ENCODE assay signal across 24 cellular contexts in genomic region chr18:10659000-10659399, GRCh38.
DNase-seq lines count a peak whose midpoint lies in the region; TF ChIP-seq lines count a peak whose summit lies in the region.
"Had no signal": no experiment of that assay in that cellular context is flagged by ENCODE, and none has a peak within 500 bp of the region (broad histone marks: within the 10 kb centered on the region; RNA-seq: fewer than 3 reads in every experiment).

No MANE protein-coding gene starts in this region.

- intact Hi-C loops in mammary epithelial cell (cut with micrococcal nuclease), result no loop called here

- no peak overlapping the region for H3K4me2 ChIP-seq in mammary epithelial cell (ENCODE audit: insufficient read depth, low read depth, low read length)
- no peak overlapping the region for H3K4me2 ChIP-seq in trophoblast cell (ENCODE audit: low read length)
- H3K4me2 ChIP-seq: BLaER1, PC-9 had no signal

- in situ Hi-C loops in mammary epithelial cell (cut with MboI; ENCODE audit: low sequenced_read_pairs in 2 of 2) (no loop called here), KBM-7 (cut with MboI; ENCODE audit: low pct_unique_long_range_greater_than_20kb, low sequenced_read_pairs) (no loop called here)

- no peak overlapping the region for H4K12ac ChIP-seq in trophoblast cell (ENCODE audit: low read depth, low read length)

- no peak overlapping the region for H3K23ac ChIP-seq in trophoblast cell (ENCODE audit: low read length)

- no peak for TF ChIP-seq CTCF in mammary epithelial cell (conservative IDR thresholded peaks at IDR 0.05 in 1 of 2, IDR thresholded peaks at IDR 0.05 in 1 of 2; ENCODE audit: extremely low read depth in 1 of 2, insufficient read depth in 1 of 2, low read depth in 1 of 2, low read length in 2 of 2)

- no peak overlapping the region for H2BK5ac ChIP-seq in trophoblast cell (ENCODE audit: low read depth, low read length, poor library complexity)

- no peak overlapping the region for H3K4ac ChIP-seq in trophoblast cell (ENCODE audit: low read depth, low read length)

- H3K4me1 ChIP-seq in mammary epithelial cell (ENCODE audit: insufficient read depth, low read length) (no peaks in the 10 kb centered on the region), trophoblast cell (ENCODE audit: control insufficient read depth in 1 of 2, insufficient read depth in 2 of 2, low read length in 2 of 2) (no peaks in the 10 kb centered on the region)
- H3K4me1 ChIP-seq: BLaER1, Caco-2 had no signal

- no peak overlapping the region for H2BK12ac ChIP-seq in trophoblast cell (ENCODE audit: low read length)

- H3K14ac ChIP-seq in trophoblast cell (ENCODE audit: low read length), result no peak overlapping the region

- H2AFZ ChIP-seq in mammary epithelial cell (ENCODE audit: low read depth, low read length), result no peak overlapping the region
- no peak overlapping the region for H2AFZ ChIP-seq in trophoblast cell (ENCODE audit: insufficient read depth, low read length, poor library complexity)
- H2AFZ ChIP-seq: PC-9 had no signal

- no peak overlapping the region for H4K8ac ChIP-seq in trophoblast cell (ENCODE audit: low read depth, low read length)

- H4K91ac ChIP-seq in trophoblast cell (ENCODE audit: low read depth, low read length), result no peak overlapping the region

- 55% methylated on average over 5 of the region's 5 CpGs for WGBS in mammary epithelial cell (ENCODE audit: low coverage, missing lambda C conversion rate)
- no CpG with 5 or more reads among the region's 5 CpGs for WGBS in trophoblast cell (ENCODE audit: extremely low coverage, insufficient coverage, insufficient read length)

- H3K36me3 ChIP-seq in mammary epithelial cell (ENCODE audit: insufficient read depth, low read length), result no peaks in the 10 kb centered on the region
- no peaks in the 10 kb centered on the region for H3K36me3 ChIP-seq in trophoblast cell (ENCODE audit: control insufficient read depth in 1 of 2, insufficient read depth in 2 of 2, low read length in 2 of 2)
- H3K36me3 ChIP-seq: BLaER1, MG63 had no signal

- H2BK120ac ChIP-seq in trophoblast cell (ENCODE audit: insufficient read depth, low read length, poor library complexity), result no peak overlapping the region

- H3K27me3 ChIP-seq in mammary epithelial cell (ENCODE audit: insufficient read depth, low read length) (no peaks in the 10 kb centered on the region), trophoblast cell (ENCODE audit: insufficient read depth, low read length) (no peaks in the 10 kb centered on the region)
- H3K27me3 ChIP-seq: BLaER1, MG63 had no signal

- no peaks in the 10 kb centered on the region for H4K20me1 ChIP-seq in mammary epithelial cell (ENCODE audit: insufficient read depth, low read length)
- H4K20me1 ChIP-seq: BLaER1 had no signal

- BruUV-seq in mammary epithelial cell (replicated peaks; lab: Mats Ljungman, UMichigan), result no TSS peak

- H3K27ac ChIP-seq in mammary epithelial cell (ENCODE audit: insufficient read depth, low read depth, low read length) (no peak overlapping the region), trophoblast cell (ENCODE audit: low read depth, low read length) (no peak overlapping the region), caudate nucleus (ENCODE audit: low read depth, low read length) (no peak overlapping the region)
- H3K27ac ChIP-seq: 22Rv1, BLaER1, PC-9, SK-N-MC had no signal

- H3K9me3 ChIP-seq in mammary epithelial cell (replicated peaks; ENCODE audit: insufficient read depth, low read length) (peaks cover 5% of the 10 kb centered on the region), trophoblast cell (ENCODE audit: insufficient read depth, low read depth, low read length) (no peaks in the 10 kb centered on the region)
- H3K9me3 ChIP-seq: BLaER1, Caco-2, MG63 had no signal

- no peaks in the 10 kb centered on the region for H3K79me2 ChIP-seq in mammary epithelial cell (ENCODE audit: insufficient read depth, low read length)
- no peaks in the 10 kb centered on the region for H3K79me2 ChIP-seq in trophoblast cell (ENCODE audit: control insufficient read depth, insufficient read depth, low read length, poor library complexity)

- no peaks in the 10 kb centered on the region for H3K79me1 ChIP-seq in trophoblast cell (ENCODE audit: low read length)

- dilution Hi-C loops in mammary epithelial cell (cut with HindIII; ENCODE audit: low sequenced_read_pairs), result no loop called here

- CTCF ChIA-PET in mammary epithelial cell (lab: Charles Lee; ENCODE audit: low non-redundant PET), result no interaction called here

- peak in 2 of 3 experiments; percentile 23 to 66 for DNase-seq in NCI-H1417 (lab: John Stamatoyannopoulos, UW)
- DNase-seq in NCI-H1417 treated with DMSO at 0.1 percent for 48 hours (lab: John Stamatoyannopoulos, UW), result no peak
- DNase-seq in M059J (ENCODE audit: low read depth), result peak; percentile 36
- DNase-seq in mammary epithelial cell, result peak; percentile 4
- DNase-seq in trophoblast cell, result peak; percentile 70 to 73
- no peak for DNase-seq in caudate nucleus (lab: John Stamatoyannopoulos, UW)
- no peak for DNase-seq in stimulated activated CD4-positive, alpha-beta T cell treated with anti-CD3 and anti-CD28 coated beads, Interleukin-4, amount 100 ng/mL, for 4 hours
- DNase-seq in KBM-7, result no peak
- DNase-seq: ACHN; Caco-2; CD4-positive, alpha-beta T cell; GOT3; IMR-90; MG63; NCI-H1436; NCI-H2029 treated with DMSO at 0.1 percent for 48 hours; NCI-H226; NCI-H524 treated with DMSO at 0.1 percent for 48 hours; PC-9; SHP77 treated with DMSO at 0.1 percent for 48 hours; SW 1271 had no signal

- H3K9ac ChIP-seq in mammary epithelial cell (ENCODE audit: insufficient read depth, low read length) (no peak overlapping the region), trophoblast cell (ENCODE audit: low read length) (no peak overlapping the region)
- H3K9ac ChIP-seq: BLaER1 had no signal

- H3K4me3 ChIP-seq in mammary epithelial cell (replicated peaks in 1 of 3; ENCODE audit: insufficient read depth in 1 of 3, low read depth in 2 of 3, low read length in 3 of 3) (no peak overlapping the region), trophoblast cell (ENCODE audit: low read depth, low read length) (no peak overlapping the region)
- H3K4me3 ChIP-seq: BLaER1, MG63, PC-9, SK-N-MC had no signal

- H2AK5ac ChIP-seq in trophoblast cell (ENCODE audit: low read length), result no peak overlapping the region

- H3K18ac ChIP-seq in trophoblast cell (ENCODE audit: low read length), result no peak overlapping the region

Comparison
In these comparisons a context has a peak if more than half of its experiments do, and no peak if none do; other contexts are left out.
1. DNase-seq: peak in NCI-H1417 (2 of 3), M059J (single experiment), mammary epithelial cell (single experiment) and trophoblast cell (2 of 2); none in NCI-H1417 treated with DMSO at 0.1 percent for 48 hours (single experiment), caudate nucleus (0 of 61), stimulated activated CD4-positive, alpha-beta T cell treated with anti-CD3 and anti-CD28 coated beads, Interleukin-4, amount 100 ng/mL, for 4 hours (0 of 2) and KBM-7 (single experiment).